In genomic region chr7:99394188-99394502, GRCh38 we compare ENCODE assay signal across 16 cellular contexts. TPM values are rescaled to one million over a fixed set of nuclear protein-coding genes. Genes with fewer than 3 reads are reported as not detected.
DNase-seq lines count a peak whose midpoint lies in the region; ATAC-seq and TF ChIP-seq lines count a peak whose summit lies in the region.
"Had no signal": no experiment of that assay in that cellular context is flagged by ENCODE, and none has a peak within 500 bp of the region (broad histone marks: within the 10 kb centered on the region; RNA-seq: fewer than 3 reads in every experiment).

No MANE protein-coding gene starts in this region.

- H3K27ac Mint-ChIP-seq in stimulated activated naive CD8-positive, alpha-beta T cell treated with anti-CD3 and anti-CD28 coated beads, Interleukin-15, Interleukin-2, amounts not matched to agents 100 ng/mL and 50 ng/mL, for 24 hours: no peak overlapping the region
- H3K27ac Mint-ChIP-seq in activated CD4-positive, alpha-beta memory T cell treated with anti-CD3 and anti-CD28 coated beads for 36 hours: peak overlapping the region; percentile 49
- H3K27ac Mint-ChIP-seq: HFFc6 had no signal

- H3K36me3 Mint-ChIP-seq in stimulated activated naive CD8-positive, alpha-beta T cell treated with anti-CD3 and anti-CD28 coated beads, Interleukin-15, Interleukin-2, amounts not matched to agents 100 ng/mL and 50 ng/mL, for 24 hours (ENCODE audit: low read depth): peaks cover 62% of the 10 kb centered on the region
- H3K36me3 Mint-ChIP-seq in activated CD4-positive, alpha-beta memory T cell treated with anti-CD3 and anti-CD28 coated beads for 36 hours: peaks cover 57% of the 10 kb centered on the region

- TF ChIP-seq CTCF in lower lobe of right lung (IDR thresholded peaks at IDR 0.05) (no peak), esophagus muscularis mucosa (IDR thresholded peaks at IDR 0.05) (no peak), suprapubic skin (IDR thresholded peaks at IDR 0.05) (no peak)

- ATAC-seq in stimulated activated naive CD8-positive, alpha-beta T cell treated with anti-CD3 and anti-CD28 coated beads, Interleukin-15, Interleukin-2, amounts not matched to agents 100 U/mL and 50 U/mL, for 24 hours: no peak
- ATAC-seq in lower lobe of right lung (no peak), left cardiac atrium (no peak)

- H3K27me3 ChIP-seq in lower lobe of right lung (ENCODE audit: low read depth) (no peaks in the 10 kb centered on the region), esophagus muscularis mucosa (no peaks in the 10 kb centered on the region), suprapubic skin (no peaks in the 10 kb centered on the region)
- H3K27me3 ChIP-seq: SJSA1, upper lobe of right lung had no signal

- CTCF ChIA-PET in activated CD4-positive, alpha-beta memory T cell treated with anti-CD3 and anti-CD28 coated beads for 36 hours (lab: Charles Lee): no interaction called here

- no peak overlapping the region for H3K4me3 ChIP-seq in lower lobe of right lung
- H3K4me3 ChIP-seq in esophagus muscularis mucosa: no peak overlapping the region
- H3K4me3 ChIP-seq in suprapubic skin: no peak overlapping the region
- H3K4me3 ChIP-seq: SJSA1 had no signal

- H3K9me3 ChIP-seq in lower lobe of right lung: no peaks in the 10 kb centered on the region
- H3K9me3 ChIP-seq in esophagus muscularis mucosa: no peaks in the 10 kb centered on the region
- H3K9me3 ChIP-seq in suprapubic skin: no peaks in the 10 kb centered on the region
- H3K9me3 ChIP-seq: SJSA1, upper lobe of right lung had no signal

- H3K4me1 Mint-ChIP-seq in stimulated activated naive CD8-positive, alpha-beta T cell treated with anti-CD3 and anti-CD28 coated beads, Interleukin-15, Interleukin-2, amounts not matched to agents 100 ng/mL and 50 ng/mL, for 24 hours (ENCODE audit: low read depth): peaks cover 25% of the 10 kb centered on the region
- peaks cover 20% of the 10 kb centered on the region for H3K4me1 Mint-ChIP-seq in activated CD4-positive, alpha-beta memory T cell treated with anti-CD3 and anti-CD28 coated beads for 36 hours (ENCODE audit: low read depth)

- H3K4me1 ChIP-seq in lower lobe of right lung (peaks cover 26% of the 10 kb centered on the region), esophagus muscularis mucosa (peaks cover 21 to 27% (median 24%) of the 10 kb centered on the region in 4 donors), suprapubic skin (peaks cover 23% of the 10 kb centered on the region)
- H3K4me1 ChIP-seq: SJSA1 had no signal

- TF ChIP-seq EP300 in esophagus muscularis mucosa (IDR thresholded peaks at IDR 0.05) (no peak), suprapubic skin (IDR thresholded peaks at IDR 0.05) (no peak)

- TF ChIP-seq POLR2A in esophagus muscularis mucosa (IDR thresholded peaks at IDR 0.05; ENCODE audit: low read depth) (no peak), suprapubic skin (IDR thresholded peaks at IDR 0.05) (no peak)

- no peaks in the 10 kb centered on the region for H3K27me3 Mint-ChIP-seq in stimulated activated naive CD8-positive, alpha-beta T cell treated with anti-CD3 and anti-CD28 coated beads, Interleukin-15, Interleukin-2, amounts not matched to agents 100 ng/mL and 50 ng/mL, for 24 hours
- H3K27me3 Mint-ChIP-seq in activated CD4-positive, alpha-beta memory T cell treated with anti-CD3 and anti-CD28 coated beads for 36 hours: no peaks in the 10 kb centered on the region
- H3K27me3 Mint-ChIP-seq: activated naive CD8-positive, alpha-beta T cell had no signal

- intact Hi-C loops in activated CD4-positive, alpha-beta memory T cell treated with anti-CD3 and anti-CD28 coated beads for 36 hours (cut with micrococcal nuclease): no loop called here
- intact Hi-C loops in lower lobe of right lung (cut with DNase I) (no loop called here), esophagus muscularis mucosa (cut with DNase I) (no loop called here), left cardiac atrium (cut with DNase I) (no loop called here)

- peak overlapping the region; percentile 49 for H3K4me3 Mint-ChIP-seq in stimulated activated naive CD8-positive, alpha-beta T cell treated with anti-CD3 and anti-CD28 coated beads, Interleukin-15, Interleukin-2, amounts not matched to agents 100 ng/mL and 50 ng/mL, for 24 hours
- H3K4me3 Mint-ChIP-seq in activated CD4-positive, alpha-beta memory T cell treated with anti-CD3 and anti-CD28 coated beads for 36 hours: no peak overlapping the region
- H3K4me3 Mint-ChIP-seq: HFFc6 had no signal

- POLR2A ChIA-PET in activated CD4-positive, alpha-beta memory T cell treated with anti-CD3 and anti-CD28 coated beads for 36 hours (lab: Charles Lee): interaction anchor here (0.6 to 2.6 kb wide), 5 partner anchors 8 to 39 kb away, joined by 4 to 7 read pairs (median 6); partner anchors contain the start of gene BUD31

- no peaks in the 10 kb centered on the region for H3K9me3 Mint-ChIP-seq in stimulated activated naive CD8-positive, alpha-beta T cell treated with anti-CD3 and anti-CD28 coated beads, Interleukin-15, Interleukin-2, amounts not matched to agents 100 ng/mL and 50 ng/mL, for 24 hours
- H3K9me3 Mint-ChIP-seq in activated CD4-positive, alpha-beta memory T cell treated with anti-CD3 and anti-CD28 coated beads for 36 hours: no peaks in the 10 kb centered on the region
- H3K9me3 Mint-ChIP-seq: HFFc6 had no signal

- DNase-seq in stimulated activated naive CD8-positive, alpha-beta T cell treated with anti-CD3 and anti-CD28 coated beads, Interleukin-15, Interleukin-2, amounts not matched to agents 100 U/mL and 50 U/mL, for 24 hours: no peak
- DNase-seq in activated CD4-positive, alpha-beta memory T cell treated with anti-CD3 and anti-CD28 coated beads for 36 hours: no peak
- DNase-seq in lower lobe of right lung (no peak), esophagus muscularis mucosa (ENCODE audit: extremely low spot score) (no peak), suprapubic skin (ENCODE audit: low spot score in 2 of 2) (no peak), NCI-H187 (lab: John Stamatoyannopoulos, UW) (no peak), left cardiac atrium (no peak)
- DNase-seq: HFFc6; NCI-H146; NCI-H446; occipital lobe; stimulated activated CD4-positive, alpha-beta T cell treated with anti-CD3 and anti-CD28 coated beads, Interleukin-4, amount 100 ng/mL, for 4 hours; upper lobe of right lung had no signal

- H3K36me3 ChIP-seq in lower lobe of right lung (peaks cover 87% of the 10 kb centered on the region), esophagus muscularis mucosa (peaks cover 29 to 87% (median 80%) of the 10 kb centered on the region in 4 donors), suprapubic skin (peaks cover 76% of the 10 kb centered on the region)

- WGBS in esophagus muscularis mucosa: 90% methylated on average over 3 of the region's 4 CpGs
- no CpG with 5 or more reads among the region's 4 CpGs for WGBS in suprapubic skin

- peak overlapping the region; percentile 8 for H3K27ac ChIP-seq in lower lobe of right lung
- peak overlapping the region in 2 of 4 donors; percentile 81 to 85 for H3K27ac ChIP-seq in esophagus muscularis mucosa (replicated peaks in 1 of 4)
- no peak overlapping the region for H3K27ac ChIP-seq in suprapubic skin
- H3K27ac ChIP-seq: SJSA1 had no signal

RNA-seq across cellular contexts. Expression of gene PDAP1, which starts 14.3 kb away (rescaled TPM):
- total RNA-seq in activated CD4-positive, alpha-beta memory T cell treated with anti-CD3 and anti-CD28 coated beads for 36 hours: 100 to 1,000 TPM; 149 to 162 TPM
- 61.6 TPM for total RNA-seq in lower lobe of right lung
- total RNA-seq in esophagus muscularis mucosa: 100 to 1,000 TPM in 2 of 4 donors, 10 to 100 TPM in 2; 85.9 to 116 (median 99.9) TPM
- 10 to 100 TPM; 47.2 to 68.5 (median 48.3) TPM for total RNA-seq in suprapubic skin
- total RNA-seq in left cardiac atrium: 10 to 100 TPM; 76.0 to 96.8 TPM

RNA-seq across cellular contexts. Expression of gene BUD31, which starts 14.6 kb away (rescaled TPM):
- 100 to 1,000 TPM; 143 to 149 TPM for total RNA-seq in activated CD4-positive, alpha-beta memory T cell treated with anti-CD3 and anti-CD28 coated beads for 36 hours
- 64.2 TPM for total RNA-seq in lower lobe of right lung
- total RNA-seq in esophagus muscularis mucosa: 10 to 100 TPM; 61.8 to 82.0 (median 66.2) TPM
- 10 to 100 TPM; 50.3 to 71.4 (median 60.3) TPM for total RNA-seq in suprapubic skin
- total RNA-seq in left cardiac atrium: 10 to 100 TPM; 44.9 to 51.7 TPM

RNA-seq across cellular contexts. Expression of gene ARPC1B, which starts 19.6 kb away (rescaled TPM):
- total RNA-seq in activated CD4-positive, alpha-beta memory T cell treated with anti-CD3 and anti-CD28 coated beads for 36 hours: 100 to 1,000 TPM; 432 to 435 TPM
- total RNA-seq in lower lobe of right lung (236 TPM), esophagus muscularis mucosa (100 to 1,000 TPM; 101 to 153 (median 134) TPM), suprapubic skin (10 to 100 TPM; 48.9 to 66.9 (median 64.2) TPM), left cardiac atrium (10 to 100 TPM; 71.7 to 88.0 TPM)

RNA-seq across cellular contexts. Expression of gene PTCD1, which starts 44.5 kb away (rescaled TPM):
- total RNA-seq in activated CD4-positive, alpha-beta memory T cell treated with anti-CD3 and anti-CD28 coated beads for 36 hours: 1 to 10 TPM; 7.4 TPM
- total RNA-seq in lower lobe of right lung: 6.8 TPM
- 10 to 100 TPM in 1 of 4 donors, 1 to 10 TPM in 3; 5.3 to 10.2 (median 7.6) TPM for total RNA-seq in esophagus muscularis mucosa
- total RNA-seq in suprapubic skin: 10 to 100 TPM in 2 of 4 donors, 1 to 10 TPM in 2; 7.7 to 14.8 (median 10.7) TPM
- total RNA-seq in left cardiac atrium: 1 to 10 TPM; 2.6 to 2.8 TPM

RNA-seq across cellular contexts. Expression of gene CPSF4, which starts 44.6 kb away (rescaled TPM):
- total RNA-seq in activated CD4-positive, alpha-beta memory T cell treated with anti-CD3 and anti-CD28 coated beads for 36 hours: 10 to 100 TPM; 57.7 to 60.3 TPM
- total RNA-seq in lower lobe of right lung (26.8 TPM), esophagus muscularis mucosa (10 to 100 TPM; 19.1 to 25.3 (median 20.8) TPM), suprapubic skin (10 to 100 TPM; 35.0 to 59.9 (median 41.7) TPM), left cardiac atrium (10 to 100 TPM; 18.2 to 18.8 TPM)
